In genomic region chr13:68099616-68100015, GRCh38 we compare ENCODE assay signal across 1 cellular context.
TF ChIP-seq lines count a peak whose summit lies in the region.

No MANE protein-coding gene starts in this region.

TF ChIP-seq in GM23338, 12 proteins besides CTCF, POLR2A, EP300 and RAD21 (continued from another document):
- no peak for TF ChIP-seq ZNF462 (CRISPR knock-in tag; IDR thresholded peaks at IDR 0.05)
- TF ChIP-seq POLR2AphosphoS5 (IDR thresholded peaks at IDR 0.05; ENCODE audit: low read depth), result no peak
- TF ChIP-seq, protein P1, sequence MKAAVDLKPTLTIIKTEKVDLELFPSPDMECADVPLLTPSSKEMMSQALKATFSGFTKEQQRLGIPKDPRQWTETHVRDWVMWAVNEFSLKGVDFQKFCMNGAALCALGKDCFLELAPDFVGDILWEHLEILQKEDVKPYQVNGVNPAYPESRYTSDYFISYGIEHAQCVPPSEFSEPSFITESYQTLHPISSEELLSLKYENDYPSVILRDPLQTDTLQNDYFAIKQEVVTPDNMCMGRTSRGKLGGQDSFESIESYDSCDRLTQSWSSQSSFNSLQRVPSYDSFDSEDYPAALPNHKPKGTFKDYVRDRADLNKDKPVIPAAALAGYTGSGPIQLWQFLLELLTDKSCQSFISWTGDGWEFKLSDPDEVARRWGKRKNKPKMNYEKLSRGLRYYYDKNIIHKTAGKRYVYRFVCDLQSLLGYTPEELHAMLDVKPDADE (IDR thresholded peaks at IDR 0.05), result no peak
- no peak for TF ChIP-seq EZH2 (IDR thresholded peaks at IDR 0.05; ENCODE audit: low read depth, unreplicated experiment)
- no peak for TF ChIP-seq ZNF331 (CRISPR knock-in tag; IDR thresholded peaks at IDR 0.05; ENCODE audit: low read depth)
- TF ChIP-seq JUNB (IDR thresholded peaks at IDR 0.05; ENCODE audit: unreplicated experiment), result no peak
- TF ChIP-seq NANOG (IDR thresholded peaks at IDR 0.05; ENCODE audit: borderline replicate concordance), result no peak
